ENCODE assay signal across 8 cellular contexts in genomic region chr20:2750343-2751251, GRCh38. TPM values are rescaled to one million over a fixed set of nuclear protein-coding genes. Genes with fewer than 3 reads are reported as not detected.
A peak's percentile ranks its signal among the peaks of the same experiment; 100 is the strongest.
DNase-seq lines count a peak whose midpoint lies in the region; ATAC-seq and TF ChIP-seq lines count a peak whose summit lies in the region.

No MANE protein-coding gene starts in this region.

- H3K79me2 ChIP-seq in GM23338 (replicated peaks; ENCODE audit: insufficient read depth): no peaks in the 10 kb centered on the region

- TF ChIP-seq POLR2A in sigmoid colon (IDR thresholded peaks at IDR 0.05): no peak

- H3K27me3 Mint-ChIP-seq in GM23338 (ENCODE audit: insufficient read depth, low read depth, poor library complexity): peaks cover 71% of the 10 kb centered on the region
- peaks cover 59% of the 10 kb centered on the region for H3K27me3 Mint-ChIP-seq in activated CD4-positive, alpha-beta memory T cell treated with anti-CD3 and anti-CD28 coated beads, Interleukin-2, amount 10 ng/mL, durations not matched to agents 7 days and 5 days

- H3K36me3 ChIP-seq in GM23338 (ENCODE audit: insufficient read depth) (no peaks in the 10 kb centered on the region), sigmoid colon (peaks cover 0 to under 1% (median 0%) of the 10 kb centered on the region in 4 donors)

- no peak overlapping the region for H3K27ac Mint-ChIP-seq in GM23338
- H3K27ac Mint-ChIP-seq in activated CD4-positive, alpha-beta memory T cell treated with anti-CD3 and anti-CD28 coated beads, Interleukin-2, amount 10 ng/mL, durations not matched to agents 7 days and 5 days: no peak overlapping the region

- H4K20me1 ChIP-seq in GM23338 (replicated peaks; ENCODE audit: insufficient read depth): peaks cover 4% of the 10 kb centered on the region; the same call in 1 of the 2 replicates

- no peaks in the 10 kb centered on the region for H3K9me2 ChIP-seq in GM23338 (ENCODE audit: insufficient read depth)

- H3F3A ChIP-seq in GM23338 (replicated peaks; ENCODE audit: low read depth): no peaks in the 10 kb centered on the region; the same call in 1 of the 2 replicates

- H2AFZ ChIP-seq in GM23338: peak overlapping the region; percentile 93

- H3K4me3 Mint-ChIP-seq in GM23338: peak overlapping the region; percentile 65
- peak overlapping the region; percentile 48 for H3K4me3 Mint-ChIP-seq in activated CD4-positive, alpha-beta memory T cell treated with anti-CD3 and anti-CD28 coated beads, Interleukin-2, amount 10 ng/mL, durations not matched to agents 7 days and 5 days

- H3K4me1 Mint-ChIP-seq in GM23338: peaks cover 30% of the 10 kb centered on the region
- H3K4me1 Mint-ChIP-seq in activated CD4-positive, alpha-beta memory T cell treated with anti-CD3 and anti-CD28 coated beads, Interleukin-2, amount 10 ng/mL, durations not matched to agents 7 days and 5 days: peaks cover 24% of the 10 kb centered on the region

- H3K4me3 ChIP-seq in GM23338 (peak overlapping the region; percentile 62), sigmoid colon (peak overlapping the region in 1 of 4 donors; percentile 47)

- no peaks in the 10 kb centered on the region for H3K9me3 Mint-ChIP-seq in GM23338
- no peaks in the 10 kb centered on the region for H3K9me3 Mint-ChIP-seq in activated CD4-positive, alpha-beta memory T cell treated with anti-CD3 and anti-CD28 coated beads, Interleukin-2, amount 10 ng/mL, durations not matched to agents 7 days and 5 days

- TF ChIP-seq CTCF in 22Rv1 (IDR thresholded peaks at IDR 0.05) (no peak), GM23338 (conservative IDR thresholded peaks at IDR 0.05; ENCODE audit: low read depth in 2 of 2) (no peak), sigmoid colon (IDR thresholded peaks at IDR 0.05) (no peak)

- no peak for TF ChIP-seq EP300 in sigmoid colon (IDR thresholded peaks at IDR 0.05)

- ATAC-seq in GM23338 (peak; percentile 37), left ventricle myocardium superior (peak; percentile 61), HG03025 (IDR thresholded peaks at IDR 0.05; ENCODE audit: low FRiP score, unreplicated experiment) (no peak), HG03439 (IDR thresholded peaks at IDR 0.05; ENCODE audit: unreplicated experiment) (no peak)

- WGBS in sigmoid colon, 2 donors: 5% methylated on average over 44 of the region's 44 CpGs

- H3K27ac ChIP-seq in 22Rv1: peak overlapping the region; percentile 61
- H3K27ac ChIP-seq in GM23338 (ENCODE audit: low read depth): no peak overlapping the region
- peak overlapping the region in 1 of 4 donors; percentile 14 for H3K27ac ChIP-seq in sigmoid colon
- H3K27ac ChIP-seq in caudate nucleus (ENCODE audit: low read depth, low read length): no peak overlapping the region

- H3K4me1 ChIP-seq in GM23338 (ENCODE audit: insufficient read depth) (peaks cover 29% of the 10 kb centered on the region), sigmoid colon (peaks cover 0 to 37% (median 31%) of the 10 kb centered on the region in 4 donors)

- no peaks in the 10 kb centered on the region for H3K9me3 ChIP-seq in sigmoid colon

- CTCF ChIA-PET in activated CD4-positive, alpha-beta memory T cell treated with anti-CD3 and anti-CD28 coated beads, Interleukin-2, amount 10 ng/mL, durations not matched to agents 7 days and 5 days (lab: Charles Lee): interaction anchor here (1.1 kb wide), 1 partner anchor 23 kb away, joined by 3 read pairs; no protein-coding TSS in a partner anchor

- H3K27me3 ChIP-seq in GM23338 (ENCODE audit: insufficient read depth) (peaks cover 97% of the 10 kb centered on the region), sigmoid colon (peaks cover 3 to 44% (median 35%) of the 10 kb centered on the region in 3 donors)

- peak overlapping the region; percentile 84 for H3K4me2 ChIP-seq in GM23338

- intact Hi-C loops in left ventricle myocardium superior (cut with micrococcal nuclease): no loop called here
- intact Hi-C loops in sigmoid colon (cut with DNase I): loop anchor here (5.0 kb wide), 3 partner anchors 58 to 252 kb away; partner anchors contain the start of gene EBF4

- POLR2A ChIA-PET in activated CD4-positive, alpha-beta memory T cell treated with anti-CD3 and anti-CD28 coated beads, Interleukin-2, amount 10 ng/mL, durations not matched to agents 7 days and 5 days (lab: Charles Lee): interaction anchor here (1.4 kb wide), 1 partner anchor 122 kb away, joined by 3 read pairs; the partner anchor contains the start of gene PTPRA

- no peaks in the 10 kb centered on the region; the same call in 2 of the 3 replicates for H3K36me3 Mint-ChIP-seq in GM23338 (ENCODE audit: low read depth)
- no peaks in the 10 kb centered on the region for H3K36me3 Mint-ChIP-seq in activated CD4-positive, alpha-beta memory T cell treated with anti-CD3 and anti-CD28 coated beads, Interleukin-2, amount 10 ng/mL, durations not matched to agents 7 days and 5 days (ENCODE audit: low read depth)

- peak; percentile 91 for DNase-seq in GM23338 (ENCODE audit: low spot score)
- DNase-seq in activated CD4-positive, alpha-beta memory T cell treated with anti-CD3 and anti-CD28 coated beads, Interleukin-2, amount 10 ng/mL, durations not matched to agents 7 days and 5 days: no peak
- DNase-seq in left ventricle myocardium superior: peak; percentile 45
- DNase-seq in sigmoid colon: peak; percentile 86
- DNase-seq in caudate nucleus (lab: John Stamatoyannopoulos, UW): no peak

TF ChIP-seq in GM23338, 12 proteins besides CTCF, POLR2A, EP300 and RAD21 (continues in another document):
- TF ChIP-seq NANOG (IDR thresholded peaks at IDR 0.05; ENCODE audit: borderline replicate concordance): no peak
- TF ChIP-seq ZNF114 (CRISPR knock-in tag; IDR thresholded peaks at IDR 0.05): no peak
- no peak for TF ChIP-seq JUNB (IDR thresholded peaks at IDR 0.05; ENCODE audit: unreplicated experiment)
- TF ChIP-seq, protein P1, sequence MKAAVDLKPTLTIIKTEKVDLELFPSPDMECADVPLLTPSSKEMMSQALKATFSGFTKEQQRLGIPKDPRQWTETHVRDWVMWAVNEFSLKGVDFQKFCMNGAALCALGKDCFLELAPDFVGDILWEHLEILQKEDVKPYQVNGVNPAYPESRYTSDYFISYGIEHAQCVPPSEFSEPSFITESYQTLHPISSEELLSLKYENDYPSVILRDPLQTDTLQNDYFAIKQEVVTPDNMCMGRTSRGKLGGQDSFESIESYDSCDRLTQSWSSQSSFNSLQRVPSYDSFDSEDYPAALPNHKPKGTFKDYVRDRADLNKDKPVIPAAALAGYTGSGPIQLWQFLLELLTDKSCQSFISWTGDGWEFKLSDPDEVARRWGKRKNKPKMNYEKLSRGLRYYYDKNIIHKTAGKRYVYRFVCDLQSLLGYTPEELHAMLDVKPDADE (IDR thresholded peaks at IDR 0.05): no peak
- TF ChIP-seq EZH2 (IDR thresholded peaks at IDR 0.05; ENCODE audit: low read depth, unreplicated experiment): no peak
- TF ChIP-seq, protein P2, sequence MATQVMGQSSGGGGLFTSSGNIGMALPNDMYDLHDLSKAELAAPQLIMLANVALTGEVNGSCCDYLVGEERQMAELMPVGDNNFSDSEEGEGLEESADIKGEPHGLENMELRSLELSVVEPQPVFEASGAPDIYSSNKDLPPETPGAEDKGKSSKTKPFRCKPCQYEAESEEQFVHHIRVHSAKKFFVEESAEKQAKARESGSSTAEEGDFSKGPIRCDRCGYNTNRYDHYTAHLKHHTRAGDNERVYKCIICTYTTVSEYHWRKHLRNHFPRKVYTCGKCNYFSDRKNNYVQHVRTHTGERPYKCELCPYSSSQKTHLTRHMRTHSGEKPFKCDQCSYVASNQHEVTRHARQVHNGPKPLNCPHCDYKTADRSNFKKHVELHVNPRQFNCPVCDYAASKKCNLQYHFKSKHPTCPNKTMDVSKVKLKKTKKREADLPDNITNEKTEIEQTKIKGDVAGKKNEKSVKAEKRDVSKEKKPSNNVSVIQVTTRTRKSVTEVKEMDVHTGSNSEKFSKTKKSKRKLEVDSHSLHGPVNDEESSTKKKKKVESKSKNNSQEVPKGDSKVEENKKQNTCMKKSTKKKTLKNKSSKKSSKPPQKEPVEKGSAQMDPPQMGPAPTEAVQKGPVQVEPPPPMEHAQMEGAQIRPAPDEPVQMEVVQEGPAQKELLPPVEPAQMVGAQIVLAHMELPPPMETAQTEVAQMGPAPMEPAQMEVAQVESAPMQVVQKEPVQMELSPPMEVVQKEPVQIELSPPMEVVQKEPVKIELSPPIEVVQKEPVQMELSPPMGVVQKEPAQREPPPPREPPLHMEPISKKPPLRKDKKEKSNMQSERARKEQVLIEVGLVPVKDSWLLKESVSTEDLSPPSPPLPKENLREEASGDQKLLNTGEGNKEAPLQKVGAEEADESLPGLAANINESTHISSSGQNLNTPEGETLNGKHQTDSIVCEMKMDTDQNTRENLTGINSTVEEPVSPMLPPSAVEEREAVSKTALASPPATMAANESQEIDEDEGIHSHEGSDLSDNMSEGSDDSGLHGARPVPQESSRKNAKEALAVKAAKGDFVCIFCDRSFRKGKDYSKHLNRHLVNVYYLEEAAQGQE (IDR thresholded peaks at IDR 0.05; ENCODE audit: unreplicated experiment): no peak
- no peak for TF ChIP-seq POLR2AphosphoS5 (IDR thresholded peaks at IDR 0.05; ENCODE audit: low read depth)

RNA-seq across cellular contexts. Expression of gene CPXM1, which starts 49.8 kb away (rescaled TPM):
- 21.5 and 29.3 TPM in 2 replicates for total RNA-seq in GM23338 (2014; rRNA removed; shearing (Covaris generic))
- polyA plus RNA-seq in GM23338 (2016; fragmentation: Nextera tagmentation; extraction: Ambion mirVana): 15.3 and 17.0 TPM in 2 replicates
- total RNA-seq in activated CD4-positive, alpha-beta memory T cell treated with anti-CD3 and anti-CD28 coated beads, Interleukin-2, amount 10 ng/mL, durations not matched to agents 7 days and 5 days: under 1 TPM; 0.20 to 0.33 TPM
- total RNA-seq in left ventricle myocardium superior: 1.7 TPM
- total RNA-seq in sigmoid colon: 1 to 10 TPM in 3 of 4 donors, under 1 TPM in 1; 0.54 to 10.0 (median 1.8) TPM
- polyA plus RNA-seq in sigmoid colon: 1 to 10 TPM in 2 of 3 donors, under 1 TPM in 1; 0.69 to 7.2 (median 1.2) TPM

RNA-seq across cellular contexts. Expression of gene EBF4, which starts 58.0 kb away (rescaled TPM):
- total RNA-seq in GM23338 (2014; rRNA removed; shearing (Covaris generic)): 0.50 and 0.66 TPM in 2 replicates
- polyA plus RNA-seq in GM23338 (2016; fragmentation: Nextera tagmentation; extraction: Ambion mirVana): 1.4 and 1.6 TPM in 2 replicates
- 1 to 10 TPM; 2.7 to 2.9 TPM for total RNA-seq in activated CD4-positive, alpha-beta memory T cell treated with anti-CD3 and anti-CD28 coated beads, Interleukin-2, amount 10 ng/mL, durations not matched to agents 7 days and 5 days
- total RNA-seq in left ventricle myocardium superior: 3.7 TPM
- 10 to 100 TPM; 14.8 to 37.5 (median 30.8) TPM for total RNA-seq in sigmoid colon
- polyA plus RNA-seq in sigmoid colon: 1 to 10 TPM; 1.2 to 4.6 (median 1.2) TPM

Comparison
In these comparisons a context has a peak if more than half of its experiments do, and no peak if none do; other contexts are left out.
1. ATAC-seq: peak in GM23338 (single experiment) and left ventricle myocardium superior (single experiment); none in HG03025 (single experiment) and HG03439 (single experiment).
2. DNase-seq: peak in GM23338 (single experiment), left ventricle myocardium superior (single experiment) and sigmoid colon (single experiment); none in activated CD4-positive, alpha-beta memory T cell treated with anti-CD3 and anti-CD28 coated beads, Interleukin-2, amount 10 ng/mL, durations not matched to agents 7 days and 5 days (single experiment) and caudate nucleus (0 of 61).